In genomic region chr12:12263909-12264308, GRCh38 we compare ENCODE assay signal across 19 cellular contexts. TPM values are rescaled to one million over a fixed set of nuclear protein-coding genes. Genes with fewer than 3 reads are reported as not detected.
A peak's percentile ranks its signal among the peaks of the same experiment; 100 is the strongest.
DNase-seq lines count a peak whose midpoint lies in the region; ATAC-seq and TF ChIP-seq lines count a peak whose summit lies in the region.
"Had no signal": no experiment of that assay in that cellular context is flagged by ENCODE, and none has a peak within 500 bp of the region (broad histone marks: within the 10 kb centered on the region; RNA-seq: fewer than 3 reads in every experiment).

No MANE protein-coding gene starts in this region.

- H3K4me1 ChIP-seq in Caco-2 (peaks cover 12% of the 10 kb centered on the region; the same call in 1 of the 2 replicates), PC-9 (replicated peaks; ENCODE audit: insufficient read depth) (peaks cover 23% of the 10 kb centered on the region), hepatocyte (ENCODE audit: insufficient read depth) (peaks cover 15% of the 10 kb centered on the region)

- H3K4me2 ChIP-seq in PC-9 (peak overlapping the region; percentile 93), hepatocyte (peak overlapping the region; percentile 90)

- peaks cover 28% of the 10 kb centered on the region for H4K20me1 ChIP-seq in PC-9 (ENCODE audit: insufficient read depth)
- H4K20me1 ChIP-seq in hepatocyte (ENCODE audit: insufficient read depth, poor library complexity, severe bottlenecking): peaks cover 57% of the 10 kb centered on the region

- H3K27me3 Mint-ChIP-seq in Caco-2 (ENCODE audit: insufficient read depth, unreplicated experiment) (no peaks in the 10 kb centered on the region), osteocyte (ENCODE audit: unreplicated experiment) (no peaks in the 10 kb centered on the region)

- H3K27me3 ChIP-seq in Caco-2 (replicated peaks; ENCODE audit: control insufficient read depth, insufficient read depth, low read length): no peaks in the 10 kb centered on the region
- H3K27me3 ChIP-seq in PC-9 (ENCODE audit: insufficient read depth, low read depth): no peaks in the 10 kb centered on the region
- H3K27me3 ChIP-seq in hepatocyte: no peaks in the 10 kb centered on the region
- H3K27me3 ChIP-seq: brain microvascular endothelial cell, esophagus muscularis mucosa had no signal

- H3K9me3 ChIP-seq in Caco-2 (no peaks in the 10 kb centered on the region), PC-9 (ENCODE audit: insufficient read depth, low read depth) (no peaks in the 10 kb centered on the region), hepatocyte (ENCODE audit: low read depth) (no peaks in the 10 kb centered on the region)
- H3K9me3 ChIP-seq: esophagus muscularis mucosa, mucosa of descending colon had no signal

- BruUV-seq in Caco-2 (replicated peaks; lab: Mats Ljungman, UMichigan): no TSS peak
- BruUV-seq in PC-9 (replicated peaks; lab: Mats Ljungman, UMichigan): no TSS peak

- peaks cover 30% of the 10 kb centered on the region for H3K36me3 Mint-ChIP-seq in Caco-2 (ENCODE audit: insufficient read depth, unreplicated experiment)
- H3K36me3 Mint-ChIP-seq in osteocyte (ENCODE audit: unreplicated experiment): no peaks in the 10 kb centered on the region
- H3K36me3 Mint-ChIP-seq: stimulated activated naive B cell treated with anti-CD40 and anti-IgM and Interleukin-4, amounts not matched to agents 10 μg/mL and 1 μg/mL and 100 μg/mL, for 72 hours had no signal

- H3K27ac Mint-ChIP-seq in Caco-2 (ENCODE audit: unreplicated experiment) (no peak overlapping the region), osteocyte (ENCODE audit: unreplicated experiment) (no peak overlapping the region)
- H3K27ac Mint-ChIP-seq: activated CD4-positive, alpha-beta T cell treated with anti-CD3 and anti-CD28 coated beads for 36 hours; stimulated activated naive B cell treated with anti-CD40 and anti-IgM and Interleukin-4, amounts not matched to agents 10 μg/mL and 1 μg/mL and 100 μg/mL, for 72 hours had no signal

- H3K9me2 ChIP-seq in PC-9 (ENCODE audit: insufficient read depth) (no peaks in the 10 kb centered on the region), hepatocyte (replicated peaks; ENCODE audit: insufficient read depth) (no peaks in the 10 kb centered on the region)

- H3K4me3 ChIP-seq in Caco-2 (ENCODE audit: low read depth, low read length) (no peak overlapping the region), PC-9 (peak overlapping the region; percentile 77; the same call in 1 of the 2 replicates), hepatocyte (peak overlapping the region; percentile 91)
- H3K4me3 ChIP-seq: mucosa of descending colon had no signal

- H3K79me2 ChIP-seq in PC-9 (ENCODE audit: low read depth): peaks cover 78% of the 10 kb centered on the region
- H3K79me2 ChIP-seq in hepatocyte: peaks cover 76% of the 10 kb centered on the region

- no peak for DNase-seq in Caco-2
- no peak for DNase-seq in PC-9
- no peak for DNase-seq in hepatocyte (ENCODE audit: low spot score)
- DNase-seq in osteocyte (ENCODE audit: extremely low spot score, unreplicated experiment): no peak
- no peak for DNase-seq in putamen (ENCODE audit: low spot score)
- DNase-seq in A172 (ENCODE audit: low spot score): no peak
- DNase-seq: activated CD4-positive, alpha-beta T cell treated with anti-CD3 and anti-CD28 coated beads for 36 hours; activated CD8-positive, alpha-beta memory T cell treated with anti-CD3 and anti-CD28 coated beads, Interleukin-2, amount 50 U/mL, for 48 hours; activated naive CD4-positive, alpha-beta T cell; brain microvascular endothelial cell; COR-L47; GOT3; mucosa of descending colon; NCI-H1694 treated with DMSO at 0.1 percent for 48 hours; stimulated activated naive B cell treated with anti-CD40 and anti-IgM and Interleukin-4, amounts not matched to agents 10 μg/mL and 1 μg/mL and 100 μg/mL, for 72 hours; T-helper 9 cell had no signal

- no peaks in the 10 kb centered on the region; the same call in 1 of the 2 replicates for H3F3A ChIP-seq in PC-9 (ENCODE audit: insufficient read depth, low read depth)

- 60% methylated on average over 2 of the region's 2 CpGs for WGBS in hepatocyte (ENCODE audit: low lambda C conversion rate, missing lambda C conversion rate)

- H3K9me3 Mint-ChIP-seq in Caco-2 (ENCODE audit: unreplicated experiment) (no peaks in the 10 kb centered on the region), osteocyte (ENCODE audit: unreplicated experiment) (no peaks in the 10 kb centered on the region)
- H3K9me3 Mint-ChIP-seq: stimulated activated naive B cell treated with anti-CD40 and anti-IgM and Interleukin-4, amounts not matched to agents 10 μg/mL and 1 μg/mL and 100 μg/mL, for 72 hours had no signal

- intact Hi-C loops in Caco-2 (cut with micrococcal nuclease; ENCODE audit: unreplicated experiment) (loop anchor here (10.0 kb wide), 1 partner anchor 451 kb away; the partner anchor contains the start of gene CDKN1B), PC-9 (cut with micrococcal nuclease; ENCODE audit: unreplicated experiment) (no loop called here)

- POLR2A ChIA-PET in Caco-2 (lab: Charles Lee) (no interaction called here), PC-9 (lab: Charles Lee; ENCODE audit: unreplicated experiment) (no interaction called here)

- H3K4me1 Mint-ChIP-seq in Caco-2 (ENCODE audit: low read depth, unreplicated experiment) (peaks cover 24% of the 10 kb centered on the region), osteocyte (ENCODE audit: unreplicated experiment) (peaks cover 38% of the 10 kb centered on the region)

- H3K4me3 Mint-ChIP-seq in Caco-2 (ENCODE audit: unreplicated experiment) (peak overlapping the region; percentile 13), osteocyte (ENCODE audit: unreplicated experiment) (peak overlapping the region; percentile 85)
- H3K4me3 Mint-ChIP-seq: activated CD4-positive, alpha-beta T cell treated with anti-CD3 and anti-CD28 coated beads for 36 hours; stimulated activated naive B cell treated with anti-CD40 and anti-IgM and Interleukin-4, amounts not matched to agents 10 μg/mL and 1 μg/mL and 100 μg/mL, for 72 hours had no signal

- TF ChIP-seq CTCF in Caco-2 (IDR thresholded peaks at IDR 0.05; ENCODE audit: insufficient read depth in 1 of 2, low read depth in 1 of 2, low read length in 1 of 2, severe bottlenecking in 1 of 2, unreplicated experiment in 1 of 2) (no peak), PC-9 (conservative IDR thresholded peaks at IDR 0.05) (no peak), hepatocyte (IDR thresholded peaks at IDR 0.05; ENCODE audit: poor library complexity) (no peak), osteocyte (IDR thresholded peaks at IDR 0.05) (no peak)

- H2AFZ ChIP-seq in PC-9: no peak overlapping the region
- no peak overlapping the region for H2AFZ ChIP-seq in hepatocyte

- H3K36me3 ChIP-seq in Caco-2 (ENCODE audit: control insufficient read depth, insufficient read depth, low read length) (no peaks in the 10 kb centered on the region), PC-9 (ENCODE audit: low read depth) (no peaks in the 10 kb centered on the region), hepatocyte (replicated peaks; ENCODE audit: insufficient read depth, low read depth) (no peaks in the 10 kb centered on the region)
- H3K36me3 ChIP-seq: brain microvascular endothelial cell, esophagus muscularis mucosa had no signal

- CTCF ChIA-PET in Caco-2 (lab: Charles Lee): no interaction called here
- CTCF ChIA-PET in PC-9 (lab: Charles Lee): no interaction called here

- no peak overlapping the region for H3K27ac ChIP-seq in PC-9
- H3K27ac ChIP-seq in hepatocyte: no peak overlapping the region
- H3K27ac ChIP-seq: brain microvascular endothelial cell had no signal

- no peak for ATAC-seq in HG02970 (IDR thresholded peaks at IDR 0.05; ENCODE audit: low FRiP score, unreplicated experiment)
- no peak for ATAC-seq in HG02840 (IDR thresholded peaks at IDR 0.05; ENCODE audit: low FRiP score, unreplicated experiment)
- ATAC-seq: activated CD4-positive, alpha-beta T cell treated with anti-CD3 and anti-CD28 coated beads for 36 hours; mucosa of descending colon; stimulated activated naive B cell treated with anti-CD40 and anti-IgM and Interleukin-4, amounts not matched to agents 10 μg/mL and 1 μg/mL and 100 μg/mL, for 72 hours had no signal

RNA-seq across cellular contexts. Expression of gene LRP6, which starts 2.9 kb away (rescaled TPM):
- total RNA-seq in Caco-2 (2022): 72.7 and 78.4 TPM in 2 replicates
- 45.5 and 60.0 TPM in 2 replicates for total RNA-seq in PC-9 (2021)
- 35.8 and 42.4 TPM in 2 replicates for total RNA-seq in hepatocyte
- 17.1 and 17.5 TPM in 2 replicates for polyA plus RNA-seq in hepatocyte
- total RNA-seq in osteocyte: 41.9 and 48.5 TPM in 2 replicates
- total RNA-seq in A172 (2014; rRNA removed; shearing (Covaris generic)): 8.3 and 12.0 TPM in 2 replicates
